In the genomic region with DNA sequence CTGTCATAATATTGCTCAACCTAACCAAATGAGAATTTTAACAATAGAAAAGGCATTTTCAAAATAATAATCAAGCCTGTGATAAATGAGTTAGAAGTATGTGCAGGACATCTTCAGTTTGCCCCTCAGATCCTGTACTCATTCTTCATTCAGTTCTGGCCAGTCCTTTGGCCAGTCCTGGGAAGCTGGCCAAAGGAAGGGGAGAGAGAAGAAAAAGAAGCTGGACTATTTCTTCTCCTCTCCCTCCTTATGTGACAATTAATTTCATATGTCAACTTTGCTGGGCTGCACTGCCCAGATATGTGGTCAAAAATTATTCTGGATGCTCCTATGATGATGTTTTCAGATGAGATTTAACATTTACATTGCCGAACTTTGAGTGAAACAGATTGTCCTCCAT, we compare ENCODE assay signal across 22 cellular contexts. TPM values are rescaled to one million over a fixed set of nuclear protein-coding genes. Genes with fewer than 3 reads are reported as not detected.
DNase-seq lines count a peak whose midpoint lies in the region; ATAC-seq, FAIRE-seq and TF ChIP-seq lines count a peak whose summit lies in the region.
"Had no signal": no experiment of that assay in that cellular context is flagged by ENCODE, and none has a peak within 500 bp of the region (broad histone marks: within the 10 kb centered on the region; RNA-seq: fewer than 3 reads in every experiment).

No MANE protein-coding gene starts in this region.

- no peaks in the 10 kb centered on the region for H3K9me2 ChIP-seq in Loucy (replicated peaks; ENCODE audit: low read depth, low read length)

- H3K27ac Mint-ChIP-seq in astrocyte (ENCODE audit: unreplicated experiment): peak overlapping the region; percentile 56
- no peak overlapping the region for H3K27ac Mint-ChIP-seq in T-cell
- H3K27ac Mint-ChIP-seq: CD4-positive, alpha-beta T cell had no signal

- POLR2A ChIA-PET in T-cell (lab: Charles Lee): interaction anchor here in 1 of 2 donors (0.5 kb wide), 1 partner anchor 74 kb away, joined by 3 read pairs; no protein-coding TSS in a partner anchor

- H3K4me3 ChIP-seq in AG10803 (ENCODE audit: low read length) (no peak overlapping the region), Loucy (ENCODE audit: low read length, poor library complexity, severe bottlenecking) (no peak overlapping the region), astrocyte (ENCODE audit: insufficient read depth, low read depth, low read length) (no peak overlapping the region), osteoblast (ENCODE audit: insufficient read depth, low read length) (no peak overlapping the region), tibial artery (no peak overlapping the region)

- H3K27me3 ChIP-seq in Loucy (ENCODE audit: insufficient read depth, low read length, poor library complexity, severe bottlenecking) (no peaks in the 10 kb centered on the region), astrocyte (ENCODE audit: insufficient read depth, low read length) (no peaks in the 10 kb centered on the region), osteoblast (ENCODE audit: insufficient read depth, low read length) (no peaks in the 10 kb centered on the region), tibial artery (no peaks in the 10 kb centered on the region)

- peak overlapping the region; percentile 83 for H3K4me2 ChIP-seq in Loucy (ENCODE audit: low read depth, low read length, poor library complexity, severe bottlenecking)
- no peak overlapping the region for H3K4me2 ChIP-seq in astrocyte (ENCODE audit: low read length)
- H3K4me2 ChIP-seq in osteoblast (ENCODE audit: insufficient read depth, low read length): no peak overlapping the region

- H3K4me1 Mint-ChIP-seq in astrocyte (ENCODE audit: low read depth, unreplicated experiment) (peaks cover 35% of the 10 kb centered on the region), T-cell (peaks cover 0 to 5% (median 3%) of the 10 kb centered on the region in 3 donors)

- H3K36me3 ChIP-seq in Loucy (ENCODE audit: insufficient read depth, low read length) (no peaks in the 10 kb centered on the region), astrocyte (ENCODE audit: insufficient read depth, low read length) (no peaks in the 10 kb centered on the region), osteoblast (ENCODE audit: insufficient read depth, low read length) (no peaks in the 10 kb centered on the region), tibial artery (no peaks in the 10 kb centered on the region)

- H3K4me1 ChIP-seq in Loucy (ENCODE audit: insufficient read depth, low read length, poor library complexity, severe bottlenecking): peaks cover 20% of the 10 kb centered on the region
- peaks cover 5% of the 10 kb centered on the region for H3K4me1 ChIP-seq in astrocyte (ENCODE audit: insufficient read depth, low read length)
- peaks cover 8% of the 10 kb centered on the region for H3K4me1 ChIP-seq in osteoblast (ENCODE audit: insufficient read depth, low read length)
- no peaks in the 10 kb centered on the region for H3K4me1 ChIP-seq in tibial artery

- TF ChIP-seq CTCF in AG10803 (conservative IDR thresholded peaks at IDR 0.05; ENCODE audit: low read length) (no peak), Loucy (conservative IDR thresholded peaks at IDR 0.05; ENCODE audit: low read length) (no peak), astrocyte (IDR thresholded peaks at IDR 0.05; ENCODE audit: insufficient read depth, low read depth, low read length) (no peak), osteoblast (IDR thresholded peaks at IDR 0.05; ENCODE audit: extremely low read depth, low read depth, low read length) (no peak), tibial artery (IDR thresholded peaks at IDR 0.05) (no peak)

- no peak overlapping the region for H3K27ac ChIP-seq in astrocyte (ENCODE audit: low read depth, low read length)
- no peak overlapping the region for H3K27ac ChIP-seq in osteoblast (ENCODE audit: low read depth, low read length)
- H3K27ac ChIP-seq in tibial artery: no peak overlapping the region

- H4K20me1 ChIP-seq in Loucy (ENCODE audit: insufficient read depth, low read length, poor library complexity, severe bottlenecking): no peaks in the 10 kb centered on the region
- H4K20me1 ChIP-seq in astrocyte (ENCODE audit: insufficient read depth, low read length): no peaks in the 10 kb centered on the region
- H4K20me1 ChIP-seq in osteoblast (ENCODE audit: insufficient read depth, low read length): no peaks in the 10 kb centered on the region

- CTCF ChIA-PET in T-cell (lab: Charles Lee): no interaction called here

- H3K27me3 Mint-ChIP-seq in astrocyte (ENCODE audit: low read depth, unreplicated experiment) (no peaks in the 10 kb centered on the region), T-cell (peaks cover 0 to 4% of the 10 kb centered on the region in 2 donors)
- H3K27me3 Mint-ChIP-seq: CD4-positive, alpha-beta T cell had no signal

- H2AFZ ChIP-seq in Loucy (ENCODE audit: low read length) (peak overlapping the region; percentile 96), astrocyte (ENCODE audit: low read depth, low read length) (no peak overlapping the region), osteoblast (ENCODE audit: low read length) (peak overlapping the region; percentile 91)

- intact Hi-C loops in tibial artery (cut with DNase I; ENCODE audit: low total_unique reads): no loop called here

- H3K9ac ChIP-seq in Loucy (ENCODE audit: low read depth, low read length, poor library complexity, severe bottlenecking): no peak overlapping the region
- H3K9ac ChIP-seq in astrocyte (ENCODE audit: low read length): no peak overlapping the region

- H3K4me3 Mint-ChIP-seq in astrocyte (ENCODE audit: unreplicated experiment) (no peak overlapping the region), T-cell (no peak overlapping the region)
- H3K4me3 Mint-ChIP-seq: CD4-positive, alpha-beta T cell had no signal

- ATAC-seq in T-cell (replicated peaks in 1 of 4) (no peak), HG03025 (IDR thresholded peaks at IDR 0.05; ENCODE audit: low FRiP score, unreplicated experiment) (no peak)
- ATAC-seq: Right ventricle myocardium inferior had no signal

- H3K9me3 Mint-ChIP-seq in astrocyte (ENCODE audit: unreplicated experiment) (no peaks in the 10 kb centered on the region), T-cell (no peaks in the 10 kb centered on the region)

- peak; percentile 74 for DNase-seq in AG10803 (ENCODE audit: low read depth)
- peak; percentile 66 for DNase-seq in astrocyte (ENCODE audit: low read depth)
- DNase-seq in osteoblast (ENCODE audit: insufficient read length, low spot score, missing footprints): no peak
- DNase-seq in tibial artery: no peak
- no peak for DNase-seq in NCI-H2081 treated with DMSO at 0.1 percent for 48 hours (lab: John Stamatoyannopoulos, UW)
- no peak for DNase-seq in T-cell
- DNase-seq: 8988T; Caco-2; CD4-positive, alpha-beta T cell; Karpas-422; NCI-H1092; NCI-H1436 treated with DMSO at 0.1 percent for 48 hours; NCI-H2029 treated with DMSO at 0.1 percent for 48 hours; NCI-H2171 treated with DMSO at 0.1 percent for 48 hours; NCI-H446; NCI-H69 had no signal

- H3K9me3 ChIP-seq in Loucy (ENCODE audit: insufficient read depth, low read depth, low read length): no peaks in the 10 kb centered on the region
- H3K9me3 ChIP-seq in astrocyte (ENCODE audit: insufficient read depth, low read depth, low read length): no peaks in the 10 kb centered on the region
- no peaks in the 10 kb centered on the region for H3K9me3 ChIP-seq in osteoblast (ENCODE audit: low read depth, low read length)
- H3K9me3 ChIP-seq in tibial artery: peaks cover 0 to 3% (median 0%) of the 10 kb centered on the region in 3 donors

- H3K36me3 Mint-ChIP-seq in astrocyte (ENCODE audit: low read depth, unreplicated experiment): no peaks in the 10 kb centered on the region
- H3K36me3 Mint-ChIP-seq in T-cell: no peaks in the 10 kb centered on the region

- FAIRE-seq in astrocyte (lab: Jason Lieb, UNC): no peak
- FAIRE-seq: G401.6, RCC 7860 had no signal

- H3F3A ChIP-seq in Loucy (ENCODE audit: low read depth): no peaks in the 10 kb centered on the region

- H3K79me2 ChIP-seq in Loucy (ENCODE audit: insufficient read depth, low read length) (no peaks in the 10 kb centered on the region), astrocyte (ENCODE audit: insufficient read depth, low read length) (no peaks in the 10 kb centered on the region), osteoblast (ENCODE audit: insufficient read depth, low read length) (no peaks in the 10 kb centered on the region)

RNA-seq across cellular contexts. Expression of a gene that starts 31.6 kb away (rescaled TPM):
- total RNA-seq in astrocyte (10.8 and 11.1 TPM in 2 replicates), osteoblast (30.9 and 35.1 TPM in 2 replicates), T-cell (under 1 TPM; 0.08 to 0.29 (median 0.16) TPM)
- total RNA-seq: CD4-positive, alpha-beta T cell; OCI-LY7 had no signal

Comparison
In these comparisons a context has a peak if more than half of its experiments do, and no peak if none do; other contexts are left out.
1. DNase-seq: peak in AG10803 (single experiment) and astrocyte (single experiment); none in osteoblast (single experiment), tibial artery (0 of 2), NCI-H2081 treated with DMSO at 0.1 percent for 48 hours (single experiment) and T-cell (0 of 34).